In the genomic region with DNA sequence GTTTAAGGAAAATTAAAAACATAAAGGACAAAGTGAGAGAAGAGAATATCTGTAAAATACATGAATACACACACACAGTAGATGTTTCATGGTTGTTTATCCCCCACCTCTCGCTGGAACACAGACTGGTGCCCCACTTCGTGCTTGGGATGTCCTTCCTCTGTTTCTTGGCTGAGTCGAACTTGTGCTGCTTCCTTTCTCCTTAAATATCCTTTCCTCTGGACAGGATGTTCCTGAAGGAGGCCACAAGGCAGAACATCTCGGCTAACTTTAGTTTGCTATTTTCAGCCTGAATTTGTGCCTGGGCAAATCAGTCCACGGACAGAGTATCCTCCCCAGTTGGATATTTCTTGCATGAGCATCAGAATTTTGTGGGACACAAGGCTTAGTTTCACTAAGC, we compare ENCODE assay signal across 15 cellular contexts. TPM values are rescaled to one million over a fixed set of nuclear protein-coding genes. Genes with fewer than 3 reads are reported as not detected.
DNase-seq lines count a peak whose midpoint lies in the region; ATAC-seq and TF ChIP-seq lines count a peak whose summit lies in the region.
"Had no signal": no experiment of that assay in that cellular context is flagged by ENCODE, and none has a peak within 500 bp of the region (broad histone marks: within the 10 kb centered on the region; RNA-seq: fewer than 3 reads in every experiment).

No MANE protein-coding gene starts in this region.

- H3K4me1 ChIP-seq in esophagus squamous epithelium (peaks cover 0 to 45% (median 4%) of the 10 kb centered on the region in 3 donors), osteoblast (ENCODE audit: insufficient read depth, low read length) (peaks cover 9% of the 10 kb centered on the region), colonic mucosa (no peaks in the 10 kb centered on the region)
- H3K4me1 ChIP-seq in naive thymus-derived CD4-positive, alpha-beta T cell (ENCODE audit: control insufficient read depth in 2 of 2, insufficient read depth in 2 of 2, low read length in 2 of 2): peaks cover 13 to 15% of the 10 kb centered on the region in 2 donors

- TF ChIP-seq POLR2A in esophagus squamous epithelium (IDR thresholded peaks at IDR 0.05): no peak

- H3K79me2 ChIP-seq in osteoblast (ENCODE audit: insufficient read depth, low read length): no peaks in the 10 kb centered on the region

- peak overlapping the region; percentile 68 for H2AFZ ChIP-seq in osteoblast (ENCODE audit: low read length)

- no peaks in the 10 kb centered on the region for H3K9me3 Mint-ChIP-seq in stimulated activated naive CD8-positive, alpha-beta T cell treated with anti-CD3 and anti-CD28 coated beads, Interleukin-15, Interleukin-2, amounts not matched to agents 100 ng/mL and 50 ng/mL, for 24 hours
- H3K9me3 Mint-ChIP-seq in naive thymus-derived CD4-positive, alpha-beta T cell: no peaks in the 10 kb centered on the region
- H3K9me3 Mint-ChIP-seq: activated T-cell treated with anti-CD3 and anti-CD28 coated beads, Interleukin-2, amount 50 U/mL, for 4 hours had no signal

- H3K9ac ChIP-seq in colonic mucosa (ENCODE audit: low read depth in 2 of 2, low read length in 2 of 2): no peak overlapping the region

- H4K20me1 ChIP-seq in osteoblast (ENCODE audit: insufficient read depth, low read length): no peaks in the 10 kb centered on the region

- H3K36me3 Mint-ChIP-seq in stimulated activated naive CD8-positive, alpha-beta T cell treated with anti-CD3 and anti-CD28 coated beads, Interleukin-15, Interleukin-2, amounts not matched to agents 100 ng/mL and 50 ng/mL, for 24 hours (ENCODE audit: low read depth): peaks cover 5% of the 10 kb centered on the region
- peaks cover 0 to 4% (median 0%) of the 10 kb centered on the region in 5 donors for H3K36me3 Mint-ChIP-seq in naive thymus-derived CD4-positive, alpha-beta T cell
- H3K36me3 Mint-ChIP-seq: brain had no signal

- CTCF ChIA-PET in naive thymus-derived CD4-positive, alpha-beta T cell (lab: Charles Lee): interaction anchor here (2.3 kb wide), 1 partner anchor 28 kb away, joined by 11 read pairs; no protein-coding TSS in a partner anchor

- H3K4me2 ChIP-seq in osteoblast (ENCODE audit: insufficient read depth, low read length): peak overlapping the region; percentile 53

- TF ChIP-seq CTCF in esophagus squamous epithelium (IDR thresholded peaks at IDR 0.05): no peak
- no peak for TF ChIP-seq CTCF in osteoblast (IDR thresholded peaks at IDR 0.05; ENCODE audit: extremely low read depth, low read depth, low read length)
- TF ChIP-seq CTCF in colonic mucosa (IDR thresholded peaks at IDR 0.05): no peak

- H3K9me3 ChIP-seq in esophagus squamous epithelium (no peaks in the 10 kb centered on the region), osteoblast (ENCODE audit: low read depth, low read length) (no peaks in the 10 kb centered on the region), colonic mucosa (no peaks in the 10 kb centered on the region)
- H3K9me3 ChIP-seq in naive thymus-derived CD4-positive, alpha-beta T cell (ENCODE audit: control insufficient read depth in 2 of 3, low read length in 3 of 3): no peaks in the 10 kb centered on the region

- peak overlapping the region; percentile 57 for H3K27ac Mint-ChIP-seq in stimulated activated naive CD8-positive, alpha-beta T cell treated with anti-CD3 and anti-CD28 coated beads, Interleukin-15, Interleukin-2, amounts not matched to agents 100 ng/mL and 50 ng/mL, for 24 hours
- no peak overlapping the region for H3K27ac Mint-ChIP-seq in naive thymus-derived CD4-positive, alpha-beta T cell
- H3K27ac Mint-ChIP-seq: brain had no signal

- no peak for DNase-seq in stimulated activated naive CD8-positive, alpha-beta T cell treated with anti-CD3 and anti-CD28 coated beads, Interleukin-15, Interleukin-2, amounts not matched to agents 100 U/mL and 50 U/mL, for 24 hours
- no peak for DNase-seq in esophagus squamous epithelium (lab: John Stamatoyannopoulos, UW)
- no peak for DNase-seq in osteoblast (ENCODE audit: insufficient read length, low spot score, missing footprints)
- no peak for DNase-seq in naive thymus-derived CD4-positive, alpha-beta T cell
- no peak for DNase-seq in colonic mucosa
- no peak for DNase-seq in activated T-cell treated with anti-CD3 and anti-CD28 coated beads, Interleukin-2, amount 50 U/mL, for 1 hour
- no peak for DNase-seq in foreskin melanocyte
- DNase-seq: activated T-cell treated with anti-CD3 and anti-CD28 coated beads, Interleukin-2, amount 50 U/mL, for 4 hours; hypothalamus; mesenchymal stem cell; NCI-H187 had no signal

- H3K4me3 Mint-ChIP-seq in stimulated activated naive CD8-positive, alpha-beta T cell treated with anti-CD3 and anti-CD28 coated beads, Interleukin-15, Interleukin-2, amounts not matched to agents 100 ng/mL and 50 ng/mL, for 24 hours: no peak overlapping the region
- peak overlapping the region in 1 of 10 donors; percentile 20 for H3K4me3 Mint-ChIP-seq in naive thymus-derived CD4-positive, alpha-beta T cell
- H3K4me3 Mint-ChIP-seq: activated T-cell treated with anti-CD3 and anti-CD28 coated beads, Interleukin-2, amount 50 U/mL, for 4 hours; brain had no signal

- H3K4me1 Mint-ChIP-seq in stimulated activated naive CD8-positive, alpha-beta T cell treated with anti-CD3 and anti-CD28 coated beads, Interleukin-15, Interleukin-2, amounts not matched to agents 100 ng/mL and 50 ng/mL, for 24 hours (ENCODE audit: low read depth): peaks cover 35% of the 10 kb centered on the region
- peaks cover 10 to 26% (median 25%) of the 10 kb centered on the region in 7 donors for H3K4me1 Mint-ChIP-seq in naive thymus-derived CD4-positive, alpha-beta T cell

- 49 to 59% methylated on average over 5 of the region's 5 CpGs for WGBS in esophagus squamous epithelium, 2 donors

- peak overlapping the region in 1 of 4 donors; percentile 32 for H3K4me3 ChIP-seq in esophagus squamous epithelium
- H3K4me3 ChIP-seq in osteoblast (ENCODE audit: insufficient read depth, low read length): no peak overlapping the region
- H3K4me3 ChIP-seq in naive thymus-derived CD4-positive, alpha-beta T cell (ENCODE audit: low read length): no peak overlapping the region
- no peak overlapping the region for H3K4me3 ChIP-seq in colonic mucosa

- no peak for ATAC-seq in stimulated activated naive CD8-positive, alpha-beta T cell treated with anti-CD3 and anti-CD28 coated beads, Interleukin-15, Interleukin-2, amounts not matched to agents 100 U/mL and 50 U/mL, for 24 hours
- no peak for ATAC-seq in naive thymus-derived CD4-positive, alpha-beta T cell
- ATAC-seq: activated CD4-positive, CD25-positive, alpha-beta regulatory T cell treated with anti-CD3 and anti-CD28 coated beads, Interleukin-2, amount 50 U/mL, for 24 hours; activated T-cell treated with anti-CD3 and anti-CD28 coated beads, Interleukin-2, amount 50 U/mL, for 4 hours; SK-N-SH treated with all-trans-retinoic acid at 6 μM for 48 hours had no signal

- POLR2A ChIA-PET in naive thymus-derived CD4-positive, alpha-beta T cell (lab: Charles Lee): no interaction called here

- H3K36me3 ChIP-seq in esophagus squamous epithelium (no peaks in the 10 kb centered on the region), osteoblast (ENCODE audit: insufficient read depth, low read length) (no peaks in the 10 kb centered on the region), colonic mucosa (no peaks in the 10 kb centered on the region)
- no peaks in the 10 kb centered on the region for H3K36me3 ChIP-seq in naive thymus-derived CD4-positive, alpha-beta T cell (ENCODE audit: control insufficient read depth in 2 of 3, insufficient read depth in 3 of 3, low read length in 3 of 3)

- H3K27me3 ChIP-seq in esophagus squamous epithelium (no peaks in the 10 kb centered on the region), osteoblast (ENCODE audit: insufficient read depth, low read length) (peaks cover 5% of the 10 kb centered on the region), colonic mucosa (no peaks in the 10 kb centered on the region)
- no peaks in the 10 kb centered on the region for H3K27me3 ChIP-seq in naive thymus-derived CD4-positive, alpha-beta T cell (ENCODE audit: control insufficient read depth in 2 of 2, insufficient read depth in 2 of 2, low read length in 2 of 2)

- peak overlapping the region; percentile 49 to 77 (median 72) for H3K27ac ChIP-seq in esophagus squamous epithelium
- H3K27ac ChIP-seq in osteoblast (ENCODE audit: low read depth, low read length): no peak overlapping the region
- no peak overlapping the region for H3K27ac ChIP-seq in naive thymus-derived CD4-positive, alpha-beta T cell (ENCODE audit: low read depth, low read length)
- H3K27ac ChIP-seq in colonic mucosa: no peak overlapping the region

- H3K27me3 Mint-ChIP-seq in stimulated activated naive CD8-positive, alpha-beta T cell treated with anti-CD3 and anti-CD28 coated beads, Interleukin-15, Interleukin-2, amounts not matched to agents 100 ng/mL and 50 ng/mL, for 24 hours: no peaks in the 10 kb centered on the region
- H3K27me3 Mint-ChIP-seq in naive thymus-derived CD4-positive, alpha-beta T cell: no peaks in the 10 kb centered on the region

- intact Hi-C loops in esophagus squamous epithelium (cut with DNase I) (no loop called here), colonic mucosa (cut with DNase I) (no loop called here)
- intact Hi-C loops in naive thymus-derived CD4-positive, alpha-beta T cell (cut with micrococcal nuclease): loop anchor here in 1 of 2 donors (10.0 kb wide), 1 partner anchor 94 kb away; a partner anchor contains a TSS

RNA-seq across cellular contexts. Expression of a gene that starts 54.7 kb away (rescaled TPM):
- total RNA-seq in esophagus squamous epithelium (10 to 100 TPM; 21.5 to 26.3 (median 24.3) TPM), osteoblast (13.6 and 18.8 TPM in 2 replicates), colonic mucosa (10 to 100 TPM; 45.4 to 53.1 TPM)
- total RNA-seq in naive thymus-derived CD4-positive, alpha-beta T cell: 10 to 100 TPM; 54.5 to 83.0 (median 68.5) TPM
- 10 to 100 TPM; 12.7 to 28.7 TPM for polyA plus RNA-seq in naive thymus-derived CD4-positive, alpha-beta T cell

Comparison
In these comparisons a context has a peak if more than half of its experiments do, and no peak if none do; other contexts are left out.
1. H3K27ac ChIP-seq: peak in esophagus squamous epithelium (4 of 4); none in osteoblast (single experiment), naive thymus-derived CD4-positive, alpha-beta T cell (single experiment) and colonic mucosa (single experiment).